ENCODE assay signal across 14 cellular contexts in genomic region chr2:202249521-202249850, GRCh38. TPM values are rescaled to one million over a fixed set of nuclear protein-coding genes. Genes with fewer than 3 reads are reported as not detected.
A peak's percentile ranks its signal among the peaks of the same experiment; 100 is the strongest.
DNase-seq lines count a peak whose midpoint lies in the region; ATAC-seq and TF ChIP-seq lines count a peak whose summit lies in the region.
"Had no signal": no experiment of that assay in that cellular context is flagged by ENCODE, and none has a peak within 500 bp of the region (broad histone marks: within the 10 kb centered on the region; RNA-seq: fewer than 3 reads in every experiment).

No MANE protein-coding gene starts in this region.

- H2BK15ac ChIP-seq in mesendoderm (replicated peaks; ENCODE audit: low read depth): no peak overlapping the region

- H3K36me3 ChIP-seq in Loucy (ENCODE audit: insufficient read depth, low read length) (no peaks in the 10 kb centered on the region), mesendoderm (ENCODE audit: control insufficient read depth, insufficient read depth, low read length) (no peaks in the 10 kb centered on the region)
- H3K36me3 ChIP-seq: upper lobe of left lung had no signal

- no peaks in the 10 kb centered on the region for H3F3A ChIP-seq in Loucy (ENCODE audit: low read depth)

- TF ChIP-seq CTCF in Loucy (conservative IDR thresholded peaks at IDR 0.05; ENCODE audit: low read length): no peak
- TF ChIP-seq CTCF in choroid plexus epithelial cell (conservative IDR thresholded peaks at IDR 0.05; ENCODE audit: low read depth, low read length): no peak
- TF ChIP-seq CTCF in GM20000 (IDR thresholded peaks at IDR 0.05; ENCODE audit: extremely low read depth, missing control alignments): no peak

- no peak overlapping the region for H3K18ac ChIP-seq in mesendoderm (ENCODE audit: low read length)

- no peak overlapping the region for H3K27ac ChIP-seq in mesendoderm (ENCODE audit: low read depth, low read length)
- H3K27ac ChIP-seq: upper lobe of left lung had no signal

- no peak overlapping the region for H2AK5ac ChIP-seq in mesendoderm (ENCODE audit: low read length)

- no peak overlapping the region for H4K8ac ChIP-seq in mesendoderm (ENCODE audit: low read depth, low read length)

- H3K4me3 ChIP-seq in Loucy (ENCODE audit: low read length, poor library complexity, severe bottlenecking) (no peak overlapping the region), choroid plexus epithelial cell (ENCODE audit: low read depth, low read length) (no peak overlapping the region), mesendoderm (ENCODE audit: low read length) (no peak overlapping the region)
- H3K4me3 ChIP-seq: upper lobe of left lung had no signal

- H3K9me2 ChIP-seq in Loucy (replicated peaks; ENCODE audit: low read depth, low read length): no peaks in the 10 kb centered on the region

- no peak overlapping the region for H2BK120ac ChIP-seq in mesendoderm (ENCODE audit: low read depth, low read length)

- no peak for ATAC-seq in HG03045 (IDR thresholded peaks at IDR 0.05; ENCODE audit: unreplicated experiment)

- H3K4me1 ChIP-seq in Loucy (ENCODE audit: insufficient read depth, low read length, poor library complexity, severe bottlenecking) (peaks cover 8% of the 10 kb centered on the region), mesendoderm (ENCODE audit: control insufficient read depth, low read depth, low read length) (peaks cover 1% of the 10 kb centered on the region)

- H2BK5ac ChIP-seq in mesendoderm (ENCODE audit: low read length): no peak overlapping the region

- H3K79me1 ChIP-seq in mesendoderm (ENCODE audit: low read length): no peaks in the 10 kb centered on the region

- H3K4ac ChIP-seq in mesendoderm (ENCODE audit: low read depth, low read length): no peak overlapping the region

- H4K20me1 ChIP-seq in Loucy (ENCODE audit: insufficient read depth, low read length, poor library complexity, severe bottlenecking): no peaks in the 10 kb centered on the region

- H2AFZ ChIP-seq in Loucy (ENCODE audit: low read length): no peak overlapping the region; the same call in 1 of the 2 replicates

- H3K9me3 ChIP-seq in Loucy (ENCODE audit: insufficient read depth, low read depth, low read length): no peaks in the 10 kb centered on the region
- H3K9me3 ChIP-seq: upper lobe of left lung had no signal

- peak overlapping the region; percentile 35 for H3K56ac ChIP-seq in mesendoderm (ENCODE audit: low read length)

- no peak overlapping the region for H3K23ac ChIP-seq in mesendoderm (ENCODE audit: low read length)

- no peaks in the 10 kb centered on the region for H3K79me2 ChIP-seq in Loucy (ENCODE audit: insufficient read depth, low read length)
- H3K79me2 ChIP-seq in mesendoderm (ENCODE audit: control insufficient read depth, insufficient read depth, low read length): no peaks in the 10 kb centered on the region

- H3K4me2 ChIP-seq in Loucy (ENCODE audit: low read depth, low read length, poor library complexity, severe bottlenecking) (peak overlapping the region; percentile 13), mesendoderm (ENCODE audit: low read length) (no peak overlapping the region)

- no peaks in the 10 kb centered on the region for H3K27me3 ChIP-seq in Loucy (ENCODE audit: insufficient read depth, low read length, poor library complexity, severe bottlenecking)
- H3K27me3 ChIP-seq in mesendoderm (ENCODE audit: insufficient read depth, low read length, poor library complexity): no peaks in the 10 kb centered on the region
- H3K27me3 ChIP-seq: upper lobe of left lung had no signal

- no peak overlapping the region for H4K5ac ChIP-seq in mesendoderm (ENCODE audit: low read length)

- DNase-seq in ELR (ENCODE audit: low read depth): peak; percentile 43
- peak; percentile 60 for DNase-seq in choroid plexus epithelial cell (ENCODE audit: low read depth)
- no peak for DNase-seq in mesendoderm
- DNase-seq in activated naive CD4-positive, alpha-beta T cell (lab: John Stamatoyannopoulos, UW): no peak
- no peak for DNase-seq in GM20000 (ENCODE audit: low spot score)
- DNase-seq in RKO (ENCODE audit: low spot score): no peak
- DNase-seq: activated CD4-positive, alpha-beta T cell treated with anti-CD3 and anti-CD28 coated beads, Interleukin-2, amount 10 ng/mL, durations not matched to agents 7 days and 5 days; AML-193; DMS153; kidney; NCI-H510A; upper lobe of left lung had no signal

- no CpG with 5 or more reads among the region's 4 CpGs for WGBS in mesendoderm (ENCODE audit: extremely low coverage, insufficient coverage, low lambda C conversion rate)

- H3K9ac ChIP-seq in Loucy (ENCODE audit: low read depth, low read length, poor library complexity, severe bottlenecking) (no peak overlapping the region), mesendoderm (ENCODE audit: low read length) (no peak overlapping the region)

RNA-seq across cellular contexts. Expression of gene SUMO1, which starts 11.1 kb away (rescaled TPM):
- 266 TPM for polyA plus RNA-seq in mesendoderm (2013, experiment 1 of 2)
- 264 TPM for polyA plus RNA-seq in mesendoderm (2013, experiment 2 of 2)

RNA-seq across cellular contexts. Expression of gene NOP58, which starts 16.1 kb away (rescaled TPM):
- polyA plus RNA-seq in mesendoderm (2013, experiment 1 of 2): 267 TPM
- 272 TPM for polyA plus RNA-seq in mesendoderm (2013, experiment 2 of 2)

Comparison
In these comparisons a context has a peak if more than half of its experiments do, and no peak if none do; other contexts are left out.
1. DNase-seq: peak in ELR (single experiment) and choroid plexus epithelial cell (single experiment); none in mesendoderm (single experiment), activated naive CD4-positive, alpha-beta T cell (0 of 4), GM20000 (single experiment) and RKO (single experiment).